ENCODE assay signal across 8 cellular contexts in the genomic region with DNA sequence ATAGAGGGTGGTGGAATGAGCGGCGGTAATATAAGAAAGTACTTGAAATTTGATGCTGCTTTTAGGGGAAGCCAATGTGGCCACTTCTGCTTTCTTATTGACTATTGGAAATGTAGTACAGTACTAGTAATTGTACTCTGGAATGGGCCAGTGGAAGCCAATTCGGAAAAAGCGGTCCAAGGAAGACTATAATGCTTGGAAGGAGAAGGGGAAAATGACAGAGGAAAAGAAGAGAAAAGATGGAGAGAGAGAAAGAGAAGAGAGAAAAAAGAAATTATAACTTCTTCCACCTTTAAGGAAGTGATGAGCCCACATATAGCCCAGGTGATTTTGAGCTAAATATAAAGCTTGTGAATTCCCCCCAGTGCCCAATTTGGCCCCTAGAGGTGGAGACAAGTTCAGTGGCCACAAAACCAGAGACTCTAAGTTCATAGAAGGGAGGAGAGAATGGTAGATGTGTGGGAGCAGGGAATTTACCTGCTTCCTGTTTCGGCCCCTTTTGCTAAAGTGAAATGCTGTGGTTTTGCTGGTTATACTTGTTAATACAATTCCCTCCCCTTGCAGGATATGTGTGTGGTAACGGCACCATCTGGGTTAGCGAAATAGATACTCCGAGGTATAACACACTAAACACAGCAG. TPM values are rescaled to one million over a fixed set of nuclear protein-coding genes. Genes with fewer than 3 reads are reported as not detected.
DNase-seq lines count a peak whose midpoint lies in the region; ATAC-seq and TF ChIP-seq lines count a peak whose summit lies in the region.

No MANE protein-coding gene starts in this region.

- peaks cover 2 to 7% of the 10 kb centered on the region in 2 donors for H3K36me3 Mint-ChIP-seq in stimulated activated naive B cell treated with anti-CD40 and anti-IgM and Interleukin-4, amounts not matched to agents 10 μg/mL and 1 μg/mL and 100 μg/mL, for 72 hours
- H3K36me3 Mint-ChIP-seq in mesothelial cell of epicardium: no peaks in the 10 kb centered on the region

- peak overlapping the region; percentile 53 to 54 for H3K4me3 Mint-ChIP-seq in stimulated activated naive B cell treated with anti-CD40 and anti-IgM and Interleukin-4, amounts not matched to agents 10 μg/mL and 1 μg/mL and 100 μg/mL, for 72 hours
- H3K4me3 Mint-ChIP-seq in mesothelial cell of epicardium: no peak overlapping the region

- no peaks in the 10 kb centered on the region for H3K9me3 Mint-ChIP-seq in stimulated activated naive B cell treated with anti-CD40 and anti-IgM and Interleukin-4, amounts not matched to agents 10 μg/mL and 1 μg/mL and 100 μg/mL, for 72 hours
- H3K9me3 Mint-ChIP-seq in mesothelial cell of epicardium: no peaks in the 10 kb centered on the region

- intact Hi-C loops in adrenal gland (cut with DNase I): no loop called here

- TF ChIP-seq CTCF in mesothelial cell of epicardium (IDR thresholded peaks at IDR 0.05; ENCODE audit: unreplicated experiment) (no peak), adrenal gland (IDR thresholded peaks at IDR 0.05) (no peak)

- H3K27ac ChIP-seq in adrenal gland: no peak overlapping the region

- no peaks in the 10 kb centered on the region for H3K27me3 ChIP-seq in adrenal gland

- WGBS in adrenal gland, 4 donors: 81 to 87% (median 86%) methylated on average over 8 of the region's 8 CpGs

- peak; percentile 56 for ATAC-seq in HG03139 (IDR thresholded peaks at IDR 0.05; ENCODE audit: unreplicated experiment)
- ATAC-seq in stimulated activated naive B cell treated with anti-CD40 and anti-IgM and Interleukin-4, amounts not matched to agents 10 μg/mL and 1 μg/mL and 100 μg/mL, for 72 hours (replicated peaks): peak; percentile 75 to 81

- DNase-seq in activated T-cell treated with anti-CD3 and anti-CD28 coated beads for 24 hours (ENCODE audit: low read depth) (peak; percentile 45), mesothelial cell of epicardium (ENCODE audit: low spot score in 2 of 2, unreplicated experiment in 2 of 2) (no peak), adrenal gland (no peak), NCI-H774 (lab: John Stamatoyannopoulos, UW) (no peak)
- DNase-seq in activated T-cell treated with anti-CD3 and anti-CD28 coated beads, Interleukin-2, amount 50 U/mL, for 1 hour: no peak
- peak; percentile 8 for DNase-seq in activated CD4-positive, alpha-beta T cell treated with anti-CD3 and anti-CD28 coated beads, Interleukin-2, amount 50 U/mL, for 1 hour
- peak; percentile 84 for DNase-seq in stimulated activated naive B cell treated with anti-CD40 and anti-IgM and Interleukin-4, amounts not matched to agents 10 μg/mL and 1 μg/mL and 100 μg/mL, for 72 hours

- H3K27ac Mint-ChIP-seq in stimulated activated naive B cell treated with anti-CD40 and anti-IgM and Interleukin-4, amounts not matched to agents 10 μg/mL and 1 μg/mL and 100 μg/mL, for 72 hours: peak overlapping the region; percentile 92
- H3K27ac Mint-ChIP-seq in mesothelial cell of epicardium: no peak overlapping the region

- H3K36me3 ChIP-seq in adrenal gland (replicated peaks in 1 of 2): no peaks in the 10 kb centered on the region

- H3K9me3 ChIP-seq in adrenal gland (replicated peaks in 1 of 3): no peaks in the 10 kb centered on the region

- no peak overlapping the region for H3K4me3 ChIP-seq in adrenal gland

- no peak for TF ChIP-seq POLR2A in adrenal gland (IDR thresholded peaks at IDR 0.05)

- no peaks in the 10 kb centered on the region for H3K4me1 ChIP-seq in adrenal gland (replicated peaks in 1 of 2)

- H3K4me1 Mint-ChIP-seq in stimulated activated naive B cell treated with anti-CD40 and anti-IgM and Interleukin-4, amounts not matched to agents 10 μg/mL and 1 μg/mL and 100 μg/mL, for 72 hours: peaks cover 57 to 78% of the 10 kb centered on the region in 2 donors
- peaks cover 5% of the 10 kb centered on the region for H3K4me1 Mint-ChIP-seq in mesothelial cell of epicardium

- H3K27me3 Mint-ChIP-seq in stimulated activated naive B cell treated with anti-CD40 and anti-IgM and Interleukin-4, amounts not matched to agents 10 μg/mL and 1 μg/mL and 100 μg/mL, for 72 hours: no peaks in the 10 kb centered on the region
- H3K27me3 Mint-ChIP-seq in mesothelial cell of epicardium (ENCODE audit: low read depth): peaks cover 1% of the 10 kb centered on the region

RNA-seq across cellular contexts. Expression of a gene that starts 35.7 kb away (rescaled TPM):
- 3.5 to 4.0 TPM (median 3.7 TPM) in 3 replicates for total RNA-seq in mesothelial cell of epicardium
- 10 to 100 TPM in 2 of 8 donors, 1 to 10 TPM in 6; 3.7 to 22.1 (median 7.5) TPM for total RNA-seq in adrenal gland
- polyA plus RNA-seq in adrenal gland: 1 to 10 TPM; 2.6 to 8.1 (median 5.1) TPM

Comparison
In these comparisons a context has a peak if more than half of its experiments do, and no peak if none do; other contexts are left out.
1. DNase-seq: peak in activated T-cell treated with anti-CD3 and anti-CD28 coated beads for 24 hours (single experiment), activated CD4-positive, alpha-beta T cell treated with anti-CD3 and anti-CD28 coated beads, Interleukin-2, amount 50 U/mL, for 1 hour (single experiment) and stimulated activated naive B cell treated with anti-CD40 and anti-IgM and Interleukin-4, amounts not matched to agents 10 μg/mL and 1 μg/mL and 100 μg/mL, for 72 hours (single experiment); none in activated T-cell treated with anti-CD3 and anti-CD28 coated beads, Interleukin-2, amount 50 U/mL, for 1 hour (single experiment), mesothelial cell of epicardium (0 of 2), adrenal gland (0 of 7) and NCI-H774 (single experiment).